In the genomic region with DNA sequence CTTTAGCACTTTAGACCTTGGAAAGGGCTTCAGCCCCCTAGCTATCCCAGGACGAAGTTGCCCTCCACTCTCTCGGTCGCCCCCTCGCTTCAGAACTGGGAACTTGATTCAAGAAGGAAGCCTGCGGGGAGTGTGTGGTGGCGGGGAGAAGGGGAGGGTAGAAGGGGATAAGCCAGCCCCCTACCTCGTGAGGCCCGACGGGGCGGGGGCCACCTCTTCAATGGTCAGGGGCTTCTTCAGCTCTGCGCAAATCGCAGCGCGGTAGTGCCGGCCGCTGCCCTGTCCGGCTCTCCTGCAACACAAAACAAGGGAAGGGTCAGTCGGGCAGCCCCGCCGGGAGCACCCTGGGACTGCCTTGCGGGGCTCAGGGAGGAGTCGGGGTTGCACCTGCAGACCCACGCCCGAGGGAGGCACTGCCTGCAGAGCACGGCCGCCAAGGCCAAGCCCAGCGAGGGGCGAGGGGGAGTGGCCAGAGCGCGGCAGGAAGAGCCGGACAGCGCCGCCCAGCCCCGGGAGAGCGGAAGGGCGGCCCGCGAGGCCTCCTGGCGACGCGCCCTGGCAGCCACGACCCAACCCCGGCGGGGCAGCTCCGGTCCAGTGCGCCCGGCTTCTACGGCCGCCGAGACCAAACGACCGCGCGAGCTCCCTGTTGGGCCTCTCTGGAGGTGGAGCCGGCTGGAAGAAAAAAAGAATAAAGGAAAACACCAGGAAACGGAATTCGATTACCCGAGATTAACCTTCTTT, we compare ENCODE assay signal across 9 cellular contexts. TPM values are rescaled to one million over a fixed set of nuclear protein-coding genes. Genes with fewer than 3 reads are reported as not detected.
DNase-seq lines count a peak whose midpoint lies in the region; ATAC-seq, FAIRE-seq and TF ChIP-seq lines count a peak whose summit lies in the region.
"Had no signal": no experiment of that assay in that cellular context is flagged by ENCODE, and none has a peak within 500 bp of the region (broad histone marks: within the 10 kb centered on the region; RNA-seq: fewer than 3 reads in every experiment).

No MANE protein-coding gene starts in this region.

- H3K4me1 ChIP-seq in A549 (peaks cover 10% of the 10 kb centered on the region), adrenal gland (replicated peaks in 1 of 2) (no peaks in the 10 kb centered on the region), heart left ventricle (peaks cover 0 to 44% (median 9%) of the 10 kb centered on the region in 12 donors)

- TF ChIP-seq CTCF in A549 (IDR thresholded peaks at IDR 0.05): peak; percentile 47
- TF ChIP-seq CTCF in HFF-Myc (IDR thresholded peaks at IDR 0.05; ENCODE audit: low read depth, low read length, missing control alignments): no peak
- TF ChIP-seq CTCF in adrenal gland (IDR thresholded peaks at IDR 0.05): peak; percentile 32 to 57 (median 49)
- peak; percentile 20 to 71 (median 56) for TF ChIP-seq CTCF in heart left ventricle (IDR thresholded peaks at IDR 0.05)
- no peak for TF ChIP-seq CTCF in omental fat pad (IDR thresholded peaks at IDR 0.05)

- no peak for FAIRE-seq in A549 (lab: Jason Lieb, UNC)

- H3K9me3 ChIP-seq in A549 (no peaks in the 10 kb centered on the region), adrenal gland (replicated peaks in 1 of 3) (no peaks in the 10 kb centered on the region), heart left ventricle (no peaks in the 10 kb centered on the region)

- peak overlapping the region; percentile 90 for H3K4me2 ChIP-seq in A549

- no peak for TF ChIP-seq EP300 in A549 (IDR thresholded peaks at IDR 0.05)

- H3K4me3 ChIP-seq in A549 (peak overlapping the region; percentile 59), HFF-Myc (replicated peaks; ENCODE audit: low read depth, low read length) (peak overlapping the region; percentile 54), adrenal gland (peak overlapping the region; percentile 64 to 88 (median 84)), heart left ventricle (peak overlapping the region; percentile 61 to 97 (median 78))

- H3K27ac ChIP-seq in A549 (peak overlapping the region; percentile 85 to 89), adrenal gland (peak overlapping the region; percentile 13 to 82 (median 52)), heart left ventricle (peak overlapping the region; percentile 61 to 94 (median 86))

- CTCF ChIA-PET in A549 (lab: Yijun Ruan, JAX): interaction anchor here (0.6 to 3.7 kb wide), 51 partner anchors 9 to 847 kb away, joined by 3 to 24 read pairs (median 4); partner anchors contain the start of genes RASAL2 and SEC16B

- intact Hi-C loops in adrenal gland (cut with DNase I) (loop anchor here (5.0 to 10.0 kb wide), 2 partner anchors 55 to 247 kb away; partner anchors contain the start of gene RASAL2 (in 1 of the 2)), heart left ventricle (cut with DNase I) (loop anchor here in 8 of 10 donors (1.0 to 10.0 kb wide), 9 partner anchors 55 to 467 kb away; partner anchors contain the start of gene RASAL2 (in 5 of the 8))

- POLR2A ChIA-PET in A549 (lab: Yijun Ruan, JAX): interaction anchor here (0.7 to 1.5 kb wide), 9 partner anchors 14 to 262 kb away, joined by 3 to 8 read pairs (median 3); partner anchors contain the start of genes RASAL2 and SEC16B

- TF ChIP-seq POLR2A in A549 (IDR thresholded peaks at IDR 0.05; ENCODE audit: low read length): peak; percentile 81
- peak; percentile 9 to 55 for TF ChIP-seq POLR2A in adrenal gland (IDR thresholded peaks at IDR 0.05)
- peak in 1 of 2 donors; percentile 66 for TF ChIP-seq POLR2A in heart left ventricle (IDR thresholded peaks at IDR 0.05)

- H3K36me3 ChIP-seq in adrenal gland (replicated peaks in 1 of 2) (no peaks in the 10 kb centered on the region), heart left ventricle (peaks cover 0 to 3% (median 0%) of the 10 kb centered on the region in 9 donors)

- peak; percentile 99 for ATAC-seq in A549
- ATAC-seq in heart left ventricle: peak; percentile 89 to 99 (median 98)
- ATAC-seq in omental fat pad (ENCODE audit: low FRiP score): peak; percentile 98
- no peak for ATAC-seq in GM19467 (IDR thresholded peaks at IDR 0.05; ENCODE audit: unreplicated experiment)
- no peak for ATAC-seq in HG03469 (IDR thresholded peaks at IDR 0.05; ENCODE audit: unreplicated experiment)
- ATAC-seq in HG03175 (IDR thresholded peaks at IDR 0.05; ENCODE audit: unreplicated experiment): no peak

- H3K27me3 ChIP-seq in adrenal gland (no peaks in the 10 kb centered on the region), heart left ventricle (no peaks in the 10 kb centered on the region)

- DNase-seq in A549 (ENCODE audit: low read depth in 1 of 2, low spot score in 1 of 2) (peak; percentile 83 to 88), HFF-Myc (ENCODE audit: extremely low read depth, low read depth) (peak; percentile 16), adrenal gland (peak; percentile 86 to 90 (median 88)), heart left ventricle (peak; percentile 91 to 95 (median 94)), omental fat pad (ENCODE audit: low spot score) (peak; percentile 31)
- DNase-seq: activated T-cell treated with anti-CD3 and anti-CD28 coated beads, Interleukin-2, amount 50 U/mL, for 4 hours had no signal

- peak in 1 of 2 experiments; percentile 36; a peak in 2 of 5 replicates for TF ChIP-seq RAD21 in A549 (conservative IDR thresholded peaks at IDR 0.05 in 1 of 2, IDR thresholded peaks at IDR 0.05 in 1 of 2)

- WGBS in A549 (ENCODE audit: missing lambda C conversion rate): 11% methylated on average over 45 of the region's 58 CpGs
- 4 to 15% (median 6%) methylated on average over 25 to 58 of the region's 58 CpGs for WGBS in adrenal gland, 4 donors
- WGBS in heart left ventricle, 4 donors: 4 to 7% (median 4%) methylated on average over 37 to 58 of the region's 58 CpGs

TF ChIP-seq in A549, 52 proteins besides CTCF, POLR2A, EP300 and RAD21 (continues in another document):
- TF ChIP-seq, protein P1, sequence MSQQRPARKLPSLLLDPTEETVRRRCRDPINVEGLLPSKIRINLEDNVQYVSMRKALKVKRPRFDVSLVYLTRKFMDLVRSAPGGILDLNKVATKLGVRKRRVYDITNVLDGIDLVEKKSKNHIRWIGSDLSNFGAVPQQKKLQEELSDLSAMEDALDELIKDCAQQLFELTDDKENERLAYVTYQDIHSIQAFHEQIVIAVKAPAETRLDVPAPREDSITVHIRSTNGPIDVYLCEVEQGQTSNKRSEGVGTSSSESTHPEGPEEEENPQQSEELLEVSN (IDR thresholded peaks at IDR 0.05; ENCODE audit: borderline replicate concordance, low read depth): peak; percentile 62
- TF ChIP-seq HOXB13 (CRISPR knock-in tag; IDR thresholded peaks at IDR 0.05; ENCODE audit: low read depth): 0 out of 2 replicates have a peak, but pooled peaks have one; percentile 17
- TF ChIP-seq, protein P2, sequence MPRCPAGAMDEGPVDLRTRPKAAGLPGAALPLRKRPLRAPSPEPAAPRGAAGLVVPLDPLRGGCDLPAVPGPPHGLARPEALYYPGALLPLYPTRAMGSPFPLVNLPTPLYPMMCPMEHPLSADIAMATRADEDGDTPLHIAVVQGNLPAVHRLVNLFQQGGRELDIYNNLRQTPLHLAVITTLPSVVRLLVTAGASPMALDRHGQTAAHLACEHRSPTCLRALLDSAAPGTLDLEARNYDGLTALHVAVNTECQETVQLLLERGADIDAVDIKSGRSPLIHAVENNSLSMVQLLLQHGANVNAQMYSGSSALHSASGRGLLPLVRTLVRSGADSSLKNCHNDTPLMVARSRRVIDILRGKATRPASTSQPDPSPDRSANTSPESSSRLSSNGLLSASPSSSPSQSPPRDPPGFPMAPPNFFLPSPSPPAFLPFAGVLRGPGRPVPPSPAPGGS (IDR thresholded peaks at IDR 0.05): 0 out of 3 replicates have a peak, but pooled peaks have one; percentile 46
- TF ChIP-seq HDAC2 (IDR thresholded peaks at IDR 0.05): no peak
- TF ChIP-seq PHF8 (IDR thresholded peaks at IDR 0.05; ENCODE audit: borderline replicate concordance, low read depth): peak; percentile 78
- TF ChIP-seq CBX2 (IDR thresholded peaks at IDR 0.05; ENCODE audit: borderline replicate concordance, low read depth): no peak
- TF ChIP-seq, protein P3, sequence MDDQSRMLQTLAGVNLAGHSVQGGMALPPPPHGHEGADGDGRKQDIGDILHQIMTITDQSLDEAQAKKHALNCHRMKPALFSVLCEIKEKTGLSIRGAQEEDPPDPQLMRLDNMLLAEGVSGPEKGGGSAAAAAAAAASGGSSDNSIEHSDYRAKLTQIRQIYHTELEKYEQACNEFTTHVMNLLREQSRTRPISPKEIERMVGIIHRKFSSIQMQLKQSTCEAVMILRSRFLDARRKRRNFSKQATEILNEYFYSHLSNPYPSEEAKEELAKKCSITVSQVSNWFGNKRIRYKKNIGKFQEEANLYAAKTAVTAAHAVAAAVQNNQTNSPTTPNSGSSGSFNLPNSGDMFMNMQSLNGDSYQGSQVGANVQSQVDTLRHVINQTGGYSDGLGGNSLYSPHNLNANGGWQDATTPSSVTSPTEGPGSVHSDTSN (IDR thresholded peaks at IDR 0.05): no peak
- TF ChIP-seq HMGXB4 (CRISPR knock-in tag; IDR thresholded peaks at IDR 0.05; ENCODE audit: borderline replicate concordance): no peak
- peak; percentile 56; the same call in 1 of the 2 replicates for TF ChIP-seq MYC (IDR thresholded peaks at IDR 0.05; ENCODE audit: borderline replicate concordance, low read length)
- no peak for TF ChIP-seq EHF (CRISPR knock-in tag; IDR thresholded peaks at IDR 0.05)
- peak; percentile 52; the same call in 2 of the 3 replicates for TF ChIP-seq SMC3 (IDR thresholded peaks at IDR 0.05)

RNA-seq across cellular contexts. Expression of gene RASAL2, which starts 56.2 kb away (rescaled TPM):
- polyA plus RNA-seq in A549 (2011; rRNA removed) (17.6 and 17.8 TPM in 2 replicates), A549 (2017; fragmentation: RNase III; extraction: RNeasy Plus Mini Kit Qiagen cat#74134 plus additional on column Dnase treatment) (6.4 to 7.1 TPM (median 7.0 TPM) in 3 replicates), adrenal gland (10 to 100 TPM in 1 of 3 donors, 1 to 10 TPM in 2; 2.4 to 18.6 (median 4.4) TPM), heart left ventricle (1 to 10 TPM; 6.2 to 9.6 TPM)
- polyA plus RNA-seq in A549 (2012; cell fraction: cytosol; rRNA removed): 6.5 and 7.0 TPM in 2 replicates
- 16.6 and 19.2 TPM in 2 replicates for polyA plus RNA-seq in A549 (2012; cell fraction: nucleus; rRNA removed)
- polyA minus RNA-seq in A549 (2011; rRNA and poly(A)+ RNA removed): 38.1 and 46.3 TPM in 2 replicates
- total RNA-seq in adrenal gland (10 to 100 TPM; 10.7 to 31.5 (median 15.0) TPM), heart left ventricle (100 to 1,000 TPM in 1 of 9 donors, 10 to 100 TPM in 8; 22.3 to 112 (median 44.1) TPM), omental fat pad (10 to 100 TPM; 13.5 to 52.3 (median 30.9) TPM)

Comparison
In these comparisons a context has a peak if more than half of its experiments do, and no peak if none do; other contexts are left out.
1. ATAC-seq: peak in A549 (2 of 2), heart left ventricle (4 of 4) and omental fat pad (single experiment); none in GM19467 (single experiment), HG03469 (single experiment) and HG03175 (single experiment).
2. DNase-seq: peak in every context shown above with its lines; median percentile 94 in heart left ventricle; 88 in adrenal gland; 86 in A549; 31 in omental fat pad; 16 in HFF-Myc.
3. CTCF ChIP-seq: peak in A549 (single experiment), adrenal gland (6 of 6) and heart left ventricle (12 of 12); none in HFF-Myc (single experiment) and omental fat pad (0 of 3).
4. Peak in every context shown above with its lines, with median percentiles within 50 percentile points of each other: H3K27ac ChIP-seq and H3K4me3 ChIP-seq.